In the genomic region with DNA sequence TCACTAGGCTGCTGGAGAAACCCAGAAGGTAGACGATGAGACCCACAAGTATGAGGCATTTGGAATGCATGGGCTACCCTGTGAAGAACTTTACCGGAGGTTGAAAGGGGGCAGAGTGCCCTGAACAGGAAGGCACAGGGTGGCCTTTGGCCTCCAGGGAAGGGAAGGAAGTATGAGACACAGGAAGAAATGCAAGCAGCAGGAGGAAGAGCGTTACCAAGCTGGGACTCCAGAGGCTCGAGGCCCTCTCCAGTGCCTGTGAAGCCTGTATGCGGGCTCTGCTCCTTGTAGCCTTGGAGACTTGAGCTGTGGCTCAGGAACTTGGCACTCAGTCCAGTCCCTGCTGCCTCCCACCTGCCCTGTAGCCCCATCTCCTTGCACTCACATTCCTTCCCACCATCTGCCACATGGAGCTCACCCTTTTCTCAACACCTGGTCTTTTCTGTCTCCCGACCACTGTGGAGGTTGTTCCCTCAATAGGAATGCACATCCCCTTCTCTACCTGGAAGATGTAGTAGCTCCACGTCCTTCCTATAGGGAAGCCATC, we compare ENCODE assay signal across 9 cellular contexts. TPM values are rescaled to one million over a fixed set of nuclear protein-coding genes. Genes with fewer than 3 reads are reported as not detected.
A peak's percentile ranks its signal among the peaks of the same experiment; 100 is the strongest.
DNase-seq lines count a peak whose midpoint lies in the region; ATAC-seq and TF ChIP-seq lines count a peak whose summit lies in the region.
"Had no signal": no experiment of that assay in that cellular context is flagged by ENCODE, and none has a peak within 500 bp of the region (broad histone marks: within the 10 kb centered on the region; RNA-seq: fewer than 3 reads in every experiment).

No MANE protein-coding gene starts in this region.

- intact Hi-C loops in Caco-2 (cut with micrococcal nuclease; ENCODE audit: unreplicated experiment), result no loop called here

- ATAC-seq in CD4-positive, CD25-positive, alpha-beta regulatory T cell (ENCODE audit: low read depth in 2 of 2), result no peak
- ATAC-seq in GM21367 (IDR thresholded peaks at IDR 0.05; ENCODE audit: unreplicated experiment), result no peak

- H3K36me3 ChIP-seq in CD4-positive, CD25-positive, alpha-beta regulatory T cell (ENCODE audit: control insufficient read depth, insufficient read depth, low read length), result no peaks in the 10 kb centered on the region
- H3K36me3 ChIP-seq in Caco-2 (ENCODE audit: control insufficient read depth, insufficient read depth, low read length), result no peaks in the 10 kb centered on the region

- H3K4me1 Mint-ChIP-seq in CD4-positive, CD25-positive, alpha-beta regulatory T cell, result peaks cover 0 to 19% (median 12%) of the 10 kb centered on the region in 4 donors
- H3K4me1 Mint-ChIP-seq in IgD-negative memory B cell, result peaks cover 13 to 27% (median 20%) of the 10 kb centered on the region in 3 donors
- H3K4me1 Mint-ChIP-seq in mesothelial cell of epicardium, result peaks cover 20% of the 10 kb centered on the region
- H3K4me1 Mint-ChIP-seq in Caco-2 (ENCODE audit: low read depth, unreplicated experiment), result peaks cover 6% of the 10 kb centered on the region

- H3K9me3 Mint-ChIP-seq in CD4-positive, CD25-positive, alpha-beta regulatory T cell, result no peaks in the 10 kb centered on the region
- no peaks in the 10 kb centered on the region for H3K9me3 Mint-ChIP-seq in IgD-negative memory B cell
- H3K9me3 Mint-ChIP-seq in mesothelial cell of epicardium, result no peaks in the 10 kb centered on the region
- H3K9me3 Mint-ChIP-seq in Caco-2 (ENCODE audit: unreplicated experiment), result no peaks in the 10 kb centered on the region

- peak overlapping the region; percentile 7 to 69 (median 59) for H3K27ac Mint-ChIP-seq in CD4-positive, CD25-positive, alpha-beta regulatory T cell
- peak overlapping the region in 2 of 3 donors; percentile 46 to 97 for H3K27ac Mint-ChIP-seq in IgD-negative memory B cell
- H3K27ac Mint-ChIP-seq in mesothelial cell of epicardium, result peak overlapping the region; percentile 81
- no peak overlapping the region for H3K27ac Mint-ChIP-seq in Caco-2 (ENCODE audit: unreplicated experiment)

- no TSS peak for BruUV-seq in Caco-2 (replicated peaks; lab: Mats Ljungman, UMichigan)

- no peaks in the 10 kb centered on the region for H3K9me3 ChIP-seq in CD4-positive, CD25-positive, alpha-beta regulatory T cell (ENCODE audit: control insufficient read depth in 2 of 2, low read length in 2 of 2)
- no peaks in the 10 kb centered on the region for H3K9me3 ChIP-seq in Caco-2

- POLR2A ChIA-PET in Caco-2 (lab: Charles Lee), result no interaction called here

- DNase-seq in CD4-positive, CD25-positive, alpha-beta regulatory T cell, result no peak
- DNase-seq in cerebellar cortex (ENCODE audit: low spot score) (peak; percentile 84), mesothelial cell of epicardium (ENCODE audit: low spot score in 2 of 2, unreplicated experiment in 2 of 2) (no peak), Caco-2 (no peak), A172 (ENCODE audit: low spot score) (no peak), SK-N-DZ (ENCODE audit: low spot score) (no peak)
- DNase-seq: NCI-H774 had no signal

- CTCF ChIA-PET in Caco-2 (lab: Charles Lee), result interaction anchor here (0.5 to 1.2 kb wide), 2 partner anchors 9 to 10 kb away, joined by 4 to 5 read pairs; no protein-coding TSS in a partner anchor

- H3K27ac ChIP-seq in CD4-positive, CD25-positive, alpha-beta regulatory T cell (ENCODE audit: insufficient read depth, low read length, poor library complexity, severe bottlenecking), result no peak overlapping the region

- no peaks in the 10 kb centered on the region for H3K27me3 ChIP-seq in CD4-positive, CD25-positive, alpha-beta regulatory T cell (ENCODE audit: control insufficient read depth, insufficient read depth, low read length)
- H3K27me3 ChIP-seq in Caco-2 (replicated peaks; ENCODE audit: control insufficient read depth, insufficient read depth, low read length), result no peaks in the 10 kb centered on the region

- no peak overlapping the region for H3K4me3 ChIP-seq in CD4-positive, CD25-positive, alpha-beta regulatory T cell (ENCODE audit: low read depth, low read length)
- no peak overlapping the region for H3K4me3 ChIP-seq in Caco-2 (ENCODE audit: low read depth, low read length)

- H3K4me1 ChIP-seq in CD4-positive, CD25-positive, alpha-beta regulatory T cell (ENCODE audit: control insufficient read depth, insufficient read depth, low read length, poor library complexity, severe bottlenecking), result no peaks in the 10 kb centered on the region
- H3K4me1 ChIP-seq in Caco-2, result peaks cover 2% of the 10 kb centered on the region

- peak overlapping the region in 1 of 4 donors; percentile 8 for H3K4me3 Mint-ChIP-seq in CD4-positive, CD25-positive, alpha-beta regulatory T cell
- H3K4me3 Mint-ChIP-seq in IgD-negative memory B cell (peak overlapping the region in 1 of 4 donors; percentile 70), mesothelial cell of epicardium (no peak overlapping the region), Caco-2 (ENCODE audit: unreplicated experiment) (no peak overlapping the region)

- H3K36me3 Mint-ChIP-seq in CD4-positive, CD25-positive, alpha-beta regulatory T cell, result no peaks in the 10 kb centered on the region
- no peaks in the 10 kb centered on the region for H3K36me3 Mint-ChIP-seq in IgD-negative memory B cell
- H3K36me3 Mint-ChIP-seq in mesothelial cell of epicardium, result no peaks in the 10 kb centered on the region
- H3K36me3 Mint-ChIP-seq in Caco-2 (ENCODE audit: insufficient read depth, unreplicated experiment), result peaks cover 23% of the 10 kb centered on the region

- H3K27me3 Mint-ChIP-seq in CD4-positive, CD25-positive, alpha-beta regulatory T cell, result no peaks in the 10 kb centered on the region
- H3K27me3 Mint-ChIP-seq in IgD-negative memory B cell (no peaks in the 10 kb centered on the region), mesothelial cell of epicardium (ENCODE audit: low read depth) (no peaks in the 10 kb centered on the region), Caco-2 (ENCODE audit: insufficient read depth, unreplicated experiment) (no peaks in the 10 kb centered on the region)

- TF ChIP-seq CTCF in mesothelial cell of epicardium (IDR thresholded peaks at IDR 0.05; ENCODE audit: unreplicated experiment) (no peak), Caco-2 (IDR thresholded peaks at IDR 0.05; ENCODE audit: insufficient read depth in 1 of 2, low read depth in 1 of 2, low read length in 1 of 2, severe bottlenecking in 1 of 2, unreplicated experiment in 1 of 2) (no peak)

RNA-seq across cellular contexts. Expression of a gene that starts 33.5 kb away (rescaled TPM):
- total RNA-seq in CD4-positive, CD25-positive, alpha-beta regulatory T cell, result 44.9 TPM
- polyA plus RNA-seq in CD4-positive, CD25-positive, alpha-beta regulatory T cell, result 1 to 10 TPM; 2.0 to 2.6 (median 2.4) TPM
- 2.6 TPM for polyA plus RNA-seq in IgD-negative memory B cell
- total RNA-seq in mesothelial cell of epicardium (14.3 to 15.5 TPM (median 14.6 TPM) in 3 replicates), Caco-2 (2022) (13.9 and 14.5 TPM in 2 replicates)
- total RNA-seq in A172 (2014; rRNA removed; shearing (Covaris generic)), result 7.4 and 7.9 TPM in 2 replicates
- polyA plus RNA-seq in SK-N-DZ (2014; cell fraction: cytosol; rRNA removed), result 7.3 and 7.5 TPM in 2 replicates
- polyA plus RNA-seq in SK-N-DZ (2014; cell fraction: nucleus; rRNA removed), result 3.3 and 3.9 TPM in 2 replicates

RNA-seq across cellular contexts. Expression of a gene that starts 38.6 kb away (rescaled TPM):
- 55.3 TPM for total RNA-seq in CD4-positive, CD25-positive, alpha-beta regulatory T cell
- 100 to 1,000 TPM; 111 to 122 (median 115) TPM for polyA plus RNA-seq in CD4-positive, CD25-positive, alpha-beta regulatory T cell
- polyA plus RNA-seq in IgD-negative memory B cell, result 112 TPM
- total RNA-seq in mesothelial cell of epicardium (136 to 142 TPM (median 139 TPM) in 3 replicates), Caco-2 (2022) (127 and 139 TPM in 2 replicates)
- total RNA-seq in A172 (2014; rRNA removed; shearing (Covaris generic)), result 160 and 171 TPM in 2 replicates
- polyA plus RNA-seq in SK-N-DZ (2014; cell fraction: cytosol; rRNA removed), result 231 and 248 TPM in 2 replicates
- polyA plus RNA-seq in SK-N-DZ (2014; cell fraction: nucleus; rRNA removed), result 239 and 380 TPM in 2 replicates
